ENCODE assay signal across 10 cellular contexts in the genomic region with DNA sequence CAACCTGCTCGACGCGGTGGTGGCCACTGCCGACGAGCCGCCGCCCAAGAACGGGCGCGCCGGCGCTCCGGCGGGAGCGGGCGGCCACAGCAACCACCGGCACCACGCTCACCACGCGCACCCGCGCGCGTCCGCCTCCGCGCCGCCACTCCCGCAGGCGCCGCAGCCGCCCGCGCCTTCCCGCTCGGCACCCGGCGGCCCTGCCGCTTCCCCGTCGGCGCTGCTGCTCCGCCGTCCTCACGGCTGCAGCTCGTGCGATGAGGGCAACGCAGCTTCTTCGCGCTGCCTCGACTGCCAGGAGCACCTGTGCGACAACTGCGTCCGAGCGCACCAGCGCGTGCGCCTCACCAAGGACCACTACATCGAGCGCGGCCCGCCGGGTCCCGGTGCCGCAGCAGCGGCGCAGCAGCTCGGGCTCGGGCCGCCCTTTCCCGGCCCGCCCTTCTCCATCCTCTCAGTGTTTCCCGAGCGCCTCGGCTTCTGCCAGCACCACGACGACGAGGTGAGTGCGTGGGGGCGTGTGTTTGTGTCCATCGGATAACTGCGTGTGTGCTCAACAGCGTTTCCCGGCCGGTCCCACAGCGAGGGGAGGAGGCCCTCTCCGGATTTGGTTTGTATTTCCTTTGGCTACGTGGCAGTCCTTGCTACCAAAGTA. TPM values are rescaled to one million over a fixed set of nuclear protein-coding genes. Genes with fewer than 3 reads are reported as not detected.
A peak's percentile ranks its signal among the peaks of the same experiment; 100 is the strongest.
DNase-seq lines count a peak whose midpoint lies in the region; ATAC-seq and TF ChIP-seq lines count a peak whose summit lies in the region.
"Had no signal": no experiment of that assay in that cellular context is flagged by ENCODE, and none has a peak within 500 bp of the region (broad histone marks: within the 10 kb centered on the region; RNA-seq: fewer than 3 reads in every experiment).

No MANE protein-coding gene starts in this region.

- no peak overlapping the region for H3K27ac Mint-ChIP-seq in activated naive CD4-positive, alpha-beta T cell treated with anti-CD3 and anti-CD28 coated beads for 36 hours

- ATAC-seq in activated T-cell treated with anti-CD3 and anti-CD28 coated beads, Interleukin-2, amount 50 U/mL, for 4 hours: peak in 1 of 2 donors; percentile 23
- ATAC-seq in left colon (peak; percentile 19), GM21367 (IDR thresholded peaks at IDR 0.05; ENCODE audit: unreplicated experiment) (no peak), GM18861 (IDR thresholded peaks at IDR 0.05; ENCODE audit: unreplicated experiment) (no peak)
- ATAC-seq: gastrocnemius medialis had no signal

- H3K4me3 Mint-ChIP-seq in activated naive CD4-positive, alpha-beta T cell treated with anti-CD3 and anti-CD28 coated beads for 36 hours: peak overlapping the region; percentile 47
- peak overlapping the region; percentile 20 for H3K4me3 Mint-ChIP-seq in activated T-cell treated with anti-CD3 and anti-CD28 coated beads, Interleukin-2, amount 50 U/mL, for 4 hours

- intact Hi-C loops in activated naive CD4-positive, alpha-beta T cell treated with anti-CD3 and anti-CD28 coated beads for 36 hours (cut with micrococcal nuclease): no loop called here
- intact Hi-C loops in left colon (cut with DNase I, micrococcal nuclease): no loop called here
- intact Hi-C loops in testis (cut with DNase I; ENCODE audit: low total_unique reads): no loop called here

- no peak for TF ChIP-seq POLR2A in testis (IDR thresholded peaks at IDR 0.05)

- peak overlapping the region; percentile 18 to 43 for H3K4me3 ChIP-seq in testis

- H3K36me3 Mint-ChIP-seq in activated naive CD4-positive, alpha-beta T cell treated with anti-CD3 and anti-CD28 coated beads for 36 hours (ENCODE audit: low read depth): no peaks in the 10 kb centered on the region
- no peaks in the 10 kb centered on the region for H3K36me3 Mint-ChIP-seq in activated T-cell treated with anti-CD3 and anti-CD28 coated beads, Interleukin-2, amount 50 U/mL, for 4 hours (ENCODE audit: insufficient read depth)

- H3K36me3 ChIP-seq in testis (ENCODE audit: low read depth, missing control alignments): no peaks in the 10 kb centered on the region
- H3K36me3 ChIP-seq: gastrocnemius medialis had no signal

- H3K4me1 ChIP-seq in testis: peaks cover 4% of the 10 kb centered on the region

- CTCF ChIA-PET in activated naive CD4-positive, alpha-beta T cell treated with anti-CD3 and anti-CD28 coated beads for 36 hours (lab: Charles Lee): no interaction called here

- no peaks in the 10 kb centered on the region for H3K9me3 Mint-ChIP-seq in activated naive CD4-positive, alpha-beta T cell treated with anti-CD3 and anti-CD28 coated beads for 36 hours
- H3K9me3 Mint-ChIP-seq in activated T-cell treated with anti-CD3 and anti-CD28 coated beads, Interleukin-2, amount 50 U/mL, for 4 hours: no peaks in the 10 kb centered on the region

- TF ChIP-seq CTCF in testis (IDR thresholded peaks at IDR 0.05): no peak

- H3K4me1 Mint-ChIP-seq in activated naive CD4-positive, alpha-beta T cell treated with anti-CD3 and anti-CD28 coated beads for 36 hours (ENCODE audit: low read depth): peaks cover 27% of the 10 kb centered on the region
- peaks cover 16% of the 10 kb centered on the region for H3K4me1 Mint-ChIP-seq in activated T-cell treated with anti-CD3 and anti-CD28 coated beads, Interleukin-2, amount 50 U/mL, for 4 hours (ENCODE audit: low read depth)

- DNase-seq in activated naive CD4-positive, alpha-beta T cell treated with anti-CD3 and anti-CD28 coated beads for 36 hours: no peak
- no peak for DNase-seq in activated naive CD4-positive, alpha-beta T cell (lab: John Stamatoyannopoulos, UW)
- no peak for DNase-seq in activated T-cell treated with anti-CD3 and anti-CD28 coated beads, Interleukin-2, amount 50 U/mL, for 4 hours
- DNase-seq in left colon (no peak), testis (peak; percentile 18), NCI-H510A (lab: John Stamatoyannopoulos, UW) (no peak)
- DNase-seq: gastrocnemius medialis, NCI-H187 treated with DMSO at 0.1 percent for 48 hours had no signal

- H3K27me3 ChIP-seq in testis: no peaks in the 10 kb centered on the region

- WGBS in testis, 2 donors: 0 to 2% methylated on average over 4 to 53 of the region's 88 CpGs

- peaks cover 59% of the 10 kb centered on the region for H3K27me3 Mint-ChIP-seq in activated naive CD4-positive, alpha-beta T cell treated with anti-CD3 and anti-CD28 coated beads for 36 hours (ENCODE audit: low read depth)
- peaks cover 50% of the 10 kb centered on the region for H3K27me3 Mint-ChIP-seq in activated T-cell treated with anti-CD3 and anti-CD28 coated beads, Interleukin-2, amount 50 U/mL, for 4 hours (ENCODE audit: low read depth)

- peak overlapping the region in 1 of 2 donors; percentile 30 for H3K27ac ChIP-seq in testis
- H3K27ac ChIP-seq: gastrocnemius medialis had no signal

- H3K9me3 ChIP-seq in testis: no peaks in the 10 kb centered on the region
- H3K9me3 ChIP-seq: gastrocnemius medialis had no signal

RNA-seq across cellular contexts. Expression of a gene that starts 0.8 kb away (rescaled TPM):
- under 1 TPM; 0.02 to 0.07 TPM for total RNA-seq in activated naive CD4-positive, alpha-beta T cell treated with anti-CD3 and anti-CD28 coated beads for 36 hours
- under 1 TPM; 0.18 to 0.25 (median 0.19) TPM for total RNA-seq in activated T-cell treated with anti-CD3 and anti-CD28 coated beads, Interleukin-2, amount 50 U/mL, for 4 hours
- total RNA-seq in left colon (not detected), testis (10 to 100 TPM; 20.6 to 21.0 TPM)
- polyA plus RNA-seq in testis (ENCODE audit: insufficient read depth, low read depth, low replicate concordance): 9.9 TPM
- total RNA-seq: gastrocnemius medialis had no signal

Comparison
In these comparisons a context has a peak if more than half of its experiments do, and no peak if none do; other contexts are left out.
1. RNA of a gene that starts 0.8 kb away (total RNA-seq): 20.6 to 21.0 TPM in testis; 0.18 to 0.25 TPM in activated T-cell treated with anti-CD3 and anti-CD28 coated beads, Interleukin-2, amount 50 U/mL, for 4 hours, 0.02 to 0.07 TPM in activated naive CD4-positive, alpha-beta T cell treated with anti-CD3 and anti-CD28 coated beads for 36 hours and not detected in left colon; every median in the first group is over 10 times any median in the second.